ENCODE assay signal across 9 cellular contexts in genomic region chr15:74315626-74316025, GRCh38. TPM values are rescaled to one million over a fixed set of nuclear protein-coding genes. Genes with fewer than 3 reads are reported as not detected.
DNase-seq lines count a peak whose midpoint lies in the region; ATAC-seq and TF ChIP-seq lines count a peak whose summit lies in the region.
"Had no signal": no experiment of that assay in that cellular context is flagged by ENCODE, and none has a peak within 500 bp of the region (broad histone marks: within the 10 kb centered on the region; RNA-seq: fewer than 3 reads in every experiment).

No MANE protein-coding gene starts in this region.

- no peak overlapping the region for H3K4me3 Mint-ChIP-seq in chondrocyte (ENCODE audit: unreplicated experiment)
- H3K4me3 Mint-ChIP-seq: dendritic cell treated with granulocyte-macrophage colony-stimulating factor and Interleukin-4, amounts not matched to agents 40 ng/mL and 50 ng/mL, for 4 days had no signal

- H3K36me3 Mint-ChIP-seq in chondrocyte (ENCODE audit: low read depth) = no peaks in the 10 kb centered on the region

- no peaks in the 10 kb centered on the region for H3K27me3 ChIP-seq in BLaER1

- peak; percentile 19 for DNase-seq in NOMO-1 treated with DMSO at 0.1 percent for 48 hours (lab: John Stamatoyannopoulos, UW; ENCODE audit: unreplicated experiment)
- DNase-seq in chondrocyte (ENCODE audit: low spot score) = no peak
- no peak for DNase-seq in amygdala (lab: John Stamatoyannopoulos, UW)
- DNase-seq in kidney tubule cell (ENCODE audit: low spot score) = no peak
- no peak for DNase-seq in NCI-H1092 treated with DMSO at 0.1 percent for 48 hours (lab: John Stamatoyannopoulos, UW)

- ATAC-seq in GM18907 (IDR thresholded peaks at IDR 0.05; ENCODE audit: unreplicated experiment) (peak; percentile 46), HG03025 (IDR thresholded peaks at IDR 0.05; ENCODE audit: low FRiP score, unreplicated experiment) (no peak)

- H3K9me3 ChIP-seq in BLaER1 = no peaks in the 10 kb centered on the region

- H3K4me2 ChIP-seq in BLaER1 = peak overlapping the region; percentile 76

- no peak overlapping the region for H3K27ac ChIP-seq in BLaER1

- TF ChIP-seq CTCF in chondrocyte (IDR thresholded peaks at IDR 0.05) = no peak

- no peak overlapping the region for H3K9ac ChIP-seq in BLaER1

- H4K20me1 ChIP-seq in BLaER1 = no peaks in the 10 kb centered on the region

- no peaks in the 10 kb centered on the region for H3K27me3 Mint-ChIP-seq in chondrocyte (ENCODE audit: low read depth)

- H3K36me3 ChIP-seq in BLaER1 = no peaks in the 10 kb centered on the region

- no peaks in the 10 kb centered on the region for H3K9me3 Mint-ChIP-seq in chondrocyte (ENCODE audit: low read depth)
- H3K9me3 Mint-ChIP-seq: dendritic cell treated with granulocyte-macrophage colony-stimulating factor and Interleukin-4, amounts not matched to agents 40 ng/mL and 50 ng/mL, for 4 days had no signal

- H3K4me1 ChIP-seq in BLaER1 = peaks cover 61% of the 10 kb centered on the region

- peaks cover 70% of the 10 kb centered on the region for H3K4me1 Mint-ChIP-seq in chondrocyte (ENCODE audit: low read depth)

- no peak overlapping the region for H3K4me3 ChIP-seq in BLaER1

- H3K27ac Mint-ChIP-seq in chondrocyte (ENCODE audit: unreplicated experiment) = peak overlapping the region; percentile 34
- H3K27ac Mint-ChIP-seq: dendritic cell treated with granulocyte-macrophage colony-stimulating factor and Interleukin-4, amounts not matched to agents 40 ng/mL and 50 ng/mL, for 4 days had no signal

RNA-seq across cellular contexts. Expression of gene CYP11A1, which starts 51.8 kb away (rescaled TPM):
- 0.32 to 0.54 TPM in 2 of 3 replicates, not detected in the other for total RNA-seq in chondrocyte
